In the genomic region with DNA sequence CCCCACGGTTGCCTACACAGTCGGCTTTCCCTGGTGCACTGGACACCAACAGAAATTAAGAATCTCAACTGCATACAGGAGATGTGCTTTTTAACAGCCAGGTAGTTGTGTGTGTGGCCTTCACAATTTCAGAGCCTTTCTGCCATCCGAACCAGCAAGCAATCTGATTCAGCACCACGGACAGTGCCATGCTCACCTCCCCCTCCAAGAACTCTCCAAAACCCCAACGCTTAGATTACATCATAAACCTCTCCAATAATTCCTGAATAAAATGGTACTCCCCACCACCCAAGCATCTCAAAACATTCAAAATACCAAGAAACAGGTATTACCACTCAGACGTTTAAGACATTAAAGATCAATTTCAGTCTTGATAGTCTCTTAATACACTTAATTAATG, we compare ENCODE assay signal across 9 cellular contexts. TPM values are rescaled to one million over a fixed set of nuclear protein-coding genes. Genes with fewer than 3 reads are reported as not detected.
A peak's percentile ranks its signal among the peaks of the same experiment; 100 is the strongest.
DNase-seq lines count a peak whose midpoint lies in the region; ATAC-seq and TF ChIP-seq lines count a peak whose summit lies in the region.
"Had no signal": no experiment of that assay in that cellular context is flagged by ENCODE, and none has a peak within 500 bp of the region (broad histone marks: within the 10 kb centered on the region; RNA-seq: fewer than 3 reads in every experiment).

No MANE protein-coding gene starts in this region.

- H3K9me3 Mint-ChIP-seq in CD4-positive, alpha-beta memory T cell: no peaks in the 10 kb centered on the region
- no peaks in the 10 kb centered on the region for H3K9me3 Mint-ChIP-seq in activated naive CD4-positive, alpha-beta T cell treated with anti-CD3 and anti-CD28 coated beads, Interleukin-2, amount 50 U/mL, for 24 hours
- no peaks in the 10 kb centered on the region for H3K9me3 Mint-ChIP-seq in stimulated activated effector memory CD8-positive, alpha-beta T cell treated with anti-CD3 and anti-CD28 coated beads, Interleukin-12 subunit alpha, Interleukin-12 subunit beta, amount 100 ng/mL, for 72 hours
- H3K9me3 Mint-ChIP-seq: activated naive CD4-positive, alpha-beta T cell treated with anti-CD3 and anti-CD28 coated beads, Interleukin-2, amount 50 U/mL, for 72 hours had no signal

- no peaks in the 10 kb centered on the region for H3K27me3 Mint-ChIP-seq in CD4-positive, alpha-beta memory T cell
- no peaks in the 10 kb centered on the region for H3K27me3 Mint-ChIP-seq in activated naive CD4-positive, alpha-beta T cell treated with anti-CD3 and anti-CD28 coated beads, Interleukin-2, amount 50 U/mL, for 24 hours

- no peak for TF ChIP-seq POLR2A in stomach (IDR thresholded peaks at IDR 0.05)

- H3K27ac Mint-ChIP-seq in CD4-positive, alpha-beta memory T cell: no peak overlapping the region
- peak overlapping the region; percentile 69 for H3K27ac Mint-ChIP-seq in activated naive CD4-positive, alpha-beta T cell treated with anti-CD3 and anti-CD28 coated beads, Interleukin-2, amount 50 U/mL, for 24 hours
- no peak overlapping the region for H3K27ac Mint-ChIP-seq in stimulated activated effector memory CD8-positive, alpha-beta T cell treated with anti-CD3 and anti-CD28 coated beads, Interleukin-12 subunit alpha, Interleukin-12 subunit beta, amount 100 ng/mL, for 72 hours
- H3K27ac Mint-ChIP-seq: activated naive CD4-positive, alpha-beta T cell treated with anti-CD3 and anti-CD28 coated beads, Interleukin-2, amount 50 U/mL, for 72 hours had no signal

- TF ChIP-seq EP300 in stomach (IDR thresholded peaks at IDR 0.05): no peak

- H3K4me3 ChIP-seq in CD4-positive, alpha-beta memory T cell (ENCODE audit: low read length in 2 of 2): no peak overlapping the region
- no peak overlapping the region for H3K4me3 ChIP-seq in stomach

- no peaks in the 10 kb centered on the region for H3K9me3 ChIP-seq in CD4-positive, alpha-beta memory T cell (ENCODE audit: control insufficient read depth in 1 of 2, low read length in 2 of 2)
- H3K9me3 ChIP-seq in stomach: no peaks in the 10 kb centered on the region

- WGBS in stomach, 5 donors: 29 to 38% (median 32%) methylated on average over 6 of the region's 6 CpGs

- peaks cover 48% of the 10 kb centered on the region for H3K4me1 ChIP-seq in CD4-positive, alpha-beta memory T cell (ENCODE audit: insufficient read depth, low read length)
- peaks cover 4 to 64% (median 50%) of the 10 kb centered on the region in 4 donors for H3K4me1 ChIP-seq in stomach

- H3K27me3 ChIP-seq in CD4-positive, alpha-beta memory T cell (ENCODE audit: insufficient read depth, low read length): no peaks in the 10 kb centered on the region
- no peaks in the 10 kb centered on the region for H3K27me3 ChIP-seq in stomach

- DNase-seq in CD4-positive, alpha-beta memory T cell: peak; percentile 43 to 55 (median 50)
- DNase-seq in NOMO-1 (lab: John Stamatoyannopoulos, UW; ENCODE audit: unreplicated experiment in 2 of 2): peak; percentile 1 to 9
- DNase-seq in left colon: peak in 1 of 2 donors; percentile 78
- peak; percentile 51 for DNase-seq in stomach
- no peak for DNase-seq in putamen (ENCODE audit: low spot score)
- DNase-seq in NCI-H146 (lab: John Stamatoyannopoulos, UW): no peak
- no peak for DNase-seq in stimulated activated effector memory CD8-positive, alpha-beta T cell treated with anti-CD3 and anti-CD28 coated beads, Interleukin-12 subunit alpha, Interleukin-12 subunit beta, amount 100 ng/mL, for 72 hours (ENCODE audit: low spot score in 2 of 2)

- ATAC-seq in left colon: peak; percentile 24
- ATAC-seq in stimulated activated effector memory CD8-positive, alpha-beta T cell treated with anti-CD3 and anti-CD28 coated beads, Interleukin-12 subunit alpha, Interleukin-12 subunit beta, amount 100 ng/mL, for 72 hours: no peak
- ATAC-seq: activated naive CD4-positive, alpha-beta T cell treated with anti-CD3 and anti-CD28 coated beads, Interleukin-2, amount 50 U/mL, for 72 hours had no signal

- peaks cover 53 to 74% (median 62%) of the 10 kb centered on the region in 4 donors for H3K4me1 Mint-ChIP-seq in CD4-positive, alpha-beta memory T cell
- peaks cover 70% of the 10 kb centered on the region for H3K4me1 Mint-ChIP-seq in activated naive CD4-positive, alpha-beta T cell treated with anti-CD3 and anti-CD28 coated beads, Interleukin-2, amount 50 U/mL, for 24 hours
- peaks cover 66% of the 10 kb centered on the region for H3K4me1 Mint-ChIP-seq in stimulated activated effector memory CD8-positive, alpha-beta T cell treated with anti-CD3 and anti-CD28 coated beads, Interleukin-12 subunit alpha, Interleukin-12 subunit beta, amount 100 ng/mL, for 72 hours

- H3K36me3 ChIP-seq in CD4-positive, alpha-beta memory T cell (ENCODE audit: insufficient read depth, low read length): peaks cover 21% of the 10 kb centered on the region
- peaks cover 9 to 35% (median 30%) of the 10 kb centered on the region in 4 donors for H3K36me3 ChIP-seq in stomach

- TF ChIP-seq CTCF in stomach (IDR thresholded peaks at IDR 0.05): no peak

- intact Hi-C loops in CD4-positive, alpha-beta memory T cell (cut with micrococcal nuclease): loop anchor here (10.0 kb wide), 1 partner anchor 203 kb away; no protein-coding TSS in a partner anchor
- intact Hi-C loops in left colon (cut with DNase I, micrococcal nuclease) (loop anchor here in 1 of 2 donors (10.0 kb wide), 1 partner anchor 73 kb away; no protein-coding TSS in a partner anchor), stomach (cut with DNase I; ENCODE audit: low total_unique reads) (no loop called here)

- CTCF ChIA-PET in CD4-positive, alpha-beta memory T cell (lab: Charles Lee; ENCODE audit: partially characterized antibody): interaction anchor here (6.1 kb wide), 1 partner anchor 76 kb away, joined by 70 read pairs; no protein-coding TSS in a partner anchor

- POLR2A ChIA-PET in CD4-positive, alpha-beta memory T cell (lab: Charles Lee; ENCODE audit: partially characterized antibody): interaction anchor here (1.1 kb wide), 1 partner anchor 9 kb away, joined by 3 read pairs; no protein-coding TSS in a partner anchor

- H3K27ac ChIP-seq in CD4-positive, alpha-beta memory T cell (ENCODE audit: low read depth, low read length): no peak overlapping the region
- no peak overlapping the region for H3K27ac ChIP-seq in stomach

- H3K36me3 Mint-ChIP-seq in CD4-positive, alpha-beta memory T cell: peaks cover 16 to 32% of the 10 kb centered on the region in 2 donors
- peaks cover 8% of the 10 kb centered on the region for H3K36me3 Mint-ChIP-seq in activated naive CD4-positive, alpha-beta T cell treated with anti-CD3 and anti-CD28 coated beads, Interleukin-2, amount 50 U/mL, for 24 hours
- peaks cover 42% of the 10 kb centered on the region for H3K36me3 Mint-ChIP-seq in stimulated activated effector memory CD8-positive, alpha-beta T cell treated with anti-CD3 and anti-CD28 coated beads, Interleukin-12 subunit alpha, Interleukin-12 subunit beta, amount 100 ng/mL, for 72 hours

- peak overlapping the region in 2 of 8 donors; percentile 1 to 2 for H3K4me3 Mint-ChIP-seq in CD4-positive, alpha-beta memory T cell
- H3K4me3 Mint-ChIP-seq in activated naive CD4-positive, alpha-beta T cell treated with anti-CD3 and anti-CD28 coated beads, Interleukin-2, amount 50 U/mL, for 24 hours: no peak overlapping the region
- H3K4me3 Mint-ChIP-seq in stimulated activated effector memory CD8-positive, alpha-beta T cell treated with anti-CD3 and anti-CD28 coated beads, Interleukin-12 subunit alpha, Interleukin-12 subunit beta, amount 100 ng/mL, for 72 hours: no peak overlapping the region

RNA-seq across cellular contexts. Expression of a gene that starts 31.8 kb away (rescaled TPM):
- total RNA-seq in CD4-positive, alpha-beta memory T cell: 100 to 1,000 TPM; 194 to 206 TPM
- polyA plus RNA-seq in CD4-positive, alpha-beta memory T cell: 10 to 100 TPM in 1 of 2 donors, 1 to 10 TPM in 1; 4.8 to 17.8 TPM
- total RNA-seq in left colon (100 to 1,000 TPM; 119 to 123 TPM), stomach (100 to 1,000 TPM in 2 of 5 donors, 10 to 100 TPM in 3; 29.2 to 171 (median 94.0) TPM)
- polyA plus RNA-seq in stomach: 10 to 100 TPM; 19.3 to 28.3 (median 22.5) TPM

RNA-seq across cellular contexts. Expression of a gene that starts 49.7 kb away (rescaled TPM):
- not detected for total RNA-seq in CD4-positive, alpha-beta memory T cell
- not detected for polyA plus RNA-seq in CD4-positive, alpha-beta memory T cell
- total RNA-seq in left colon (not detected), stomach (not detected)
- polyA plus RNA-seq in stomach: not detected
- total RNA-seq: activated naive CD4-positive, alpha-beta T cell treated with anti-CD3 and anti-CD28 coated beads, Interleukin-2, amount 50 U/mL, for 72 hours had no signal

Comparison
In these comparisons a context has a peak if more than half of its experiments do, and no peak if none do; other contexts are left out.
1. DNase-seq: peak in CD4-positive, alpha-beta memory T cell (5 of 5), NOMO-1 (2 of 2) and stomach (single experiment); none in putamen (single experiment), NCI-H146 (single experiment) and stimulated activated effector memory CD8-positive, alpha-beta T cell treated with anti-CD3 and anti-CD28 coated beads, Interleukin-12 subunit alpha, Interleukin-12 subunit beta, amount 100 ng/mL, for 72 hours (0 of 2).